ENCODE assay signal across 11 cellular contexts in genomic region chr21:21373969-21374368, GRCh38.
DNase-seq lines count a peak whose midpoint lies in the region; TF ChIP-seq lines count a peak whose summit lies in the region.
"Had no signal": no experiment of that assay in that cellular context is flagged by ENCODE, and none has a peak within 500 bp of the region (broad histone marks: within the 10 kb centered on the region; RNA-seq: fewer than 3 reads in every experiment).

No MANE protein-coding gene starts in this region.

- H3K36me3 Mint-ChIP-seq in HFFc6 (ENCODE audit: low read depth): no peaks in the 10 kb centered on the region
- no peaks in the 10 kb centered on the region for H3K36me3 Mint-ChIP-seq in chondrocyte (ENCODE audit: low read depth)
- H3K36me3 Mint-ChIP-seq: activated naive CD4-positive, alpha-beta T cell treated with anti-CD3 and anti-CD28 coated beads, Interleukin-2, amount 50 U/mL, for 72 hours had no signal

- DNase-seq in HFFc6 (no peak), NCI-H69 (lab: John Stamatoyannopoulos, UW) (peak; percentile 30), chondrocyte (ENCODE audit: low spot score) (no peak), pons (ENCODE audit: low spot score) (peak; percentile 56), DMS 273 treated with DMSO at 0.1 percent for 48 hours (lab: John Stamatoyannopoulos, UW) (no peak), anterior cingulate cortex (lab: John Stamatoyannopoulos, UW) (no peak), NCI-H82 (lab: John Stamatoyannopoulos, UW) (no peak)
- DNase-seq: islet precursor cell, NCI-H1436 had no signal

- H3K27me3 Mint-ChIP-seq in HFFc6 (ENCODE audit: insufficient read depth): no peaks in the 10 kb centered on the region
- no peaks in the 10 kb centered on the region for H3K27me3 Mint-ChIP-seq in chondrocyte (ENCODE audit: low read depth)

- TF ChIP-seq CTCF in HFFc6 (IDR thresholded peaks at IDR 0.05) (peak; percentile 71), chondrocyte (IDR thresholded peaks at IDR 0.05) (peak; percentile 84)

- H3K4me3 Mint-ChIP-seq in HFFc6: peak overlapping the region; percentile 47; the same call in 1 of the 2 replicates
- H3K4me3 Mint-ChIP-seq in chondrocyte (ENCODE audit: unreplicated experiment): no peak overlapping the region
- H3K4me3 Mint-ChIP-seq: T-helper 2 cell treated with Interferon-gamma antibody and Interleukin-4, amounts not matched to agents 5 μg/mL and 100 μg/mL, for 36 hours had no signal

- H3K9me3 Mint-ChIP-seq in HFFc6 (no peaks in the 10 kb centered on the region), chondrocyte (ENCODE audit: low read depth) (no peaks in the 10 kb centered on the region)

- H3K4me1 Mint-ChIP-seq in HFFc6 (ENCODE audit: low read depth) (peaks cover 9% of the 10 kb centered on the region; the same call in 1 of the 2 replicates), chondrocyte (ENCODE audit: low read depth) (no peaks in the 10 kb centered on the region)

- H3K27ac Mint-ChIP-seq in HFFc6 (no peak overlapping the region), chondrocyte (ENCODE audit: unreplicated experiment) (no peak overlapping the region)
- H3K27ac Mint-ChIP-seq: activated naive CD4-positive, alpha-beta T cell treated with anti-CD3 and anti-CD28 coated beads, Interleukin-2, amount 50 U/mL, for 72 hours; T-helper 2 cell treated with Interferon-gamma antibody and Interleukin-4, amounts not matched to agents 5 μg/mL and 100 μg/mL, for 36 hours had no signal

Comparison
In these comparisons a context has a peak if more than half of its experiments do, and no peak if none do; other contexts are left out.
1. DNase-seq: peak in NCI-H69 (single experiment) and pons (single experiment); none in HFFc6 (single experiment), chondrocyte (single experiment), DMS 273 treated with DMSO at 0.1 percent for 48 hours (single experiment), anterior cingulate cortex (0 of 58) and NCI-H82 (single experiment).